18 cellular contexts compared by ENCODE assay signal in genomic region chr6:37241131-37241530, GRCh38. TPM values are rescaled to one million over a fixed set of nuclear protein-coding genes. Genes with fewer than 3 reads are reported as not detected.
DNase-seq lines count a peak whose midpoint lies in the region; ATAC-seq and TF ChIP-seq lines count a peak whose summit lies in the region.
"Had no signal": no experiment of that assay in that cellular context is flagged by ENCODE, and none has a peak within 500 bp of the region (broad histone marks: within the 10 kb centered on the region; RNA-seq: fewer than 3 reads in every experiment).

No MANE protein-coding gene starts in this region.

- H3K9me3 ChIP-seq in ascending aorta (no peaks in the 10 kb centered on the region), mesenchymal stem cell (ENCODE audit: control insufficient read depth, low read length) (no peaks in the 10 kb centered on the region), thoracic aorta (no peaks in the 10 kb centered on the region)
- H3K9me3 ChIP-seq: left lung, ovary had no signal

- H3K27me3 ChIP-seq in ascending aorta (no peaks in the 10 kb centered on the region), mesenchymal stem cell (ENCODE audit: control insufficient read depth in 1 of 2, insufficient read depth in 1 of 2, low read length in 2 of 2) (no peaks in the 10 kb centered on the region), thoracic aorta (replicated peaks; ENCODE audit: insufficient read depth) (no peaks in the 10 kb centered on the region)
- H3K27me3 ChIP-seq: left lung, ovary had no signal

- H2AFZ ChIP-seq in mesenchymal stem cell (ENCODE audit: low read depth, low read length), result no peak overlapping the region

- no peaks in the 10 kb centered on the region for H3K27me3 Mint-ChIP-seq in activated CD4-positive, alpha-beta T cell treated with anti-CD3 and anti-CD28 coated beads, Interleukin-2, amount 10 ng/mL, durations not matched to agents 24 days and 14 days

- H2BK15ac ChIP-seq in mesenchymal stem cell (ENCODE audit: low read depth, poor library complexity, severe bottlenecking), result peak overlapping the region; percentile 95

- peak overlapping the region in 1 of 2 experiments; percentile 69 for H3K4ac ChIP-seq in mesenchymal stem cell (ENCODE audit: low read depth in 1 of 2, low read length in 2 of 2)

- H3K4me3 Mint-ChIP-seq in activated CD4-positive, alpha-beta T cell treated with anti-CD3 and anti-CD28 coated beads, Interleukin-2, amount 10 ng/mL, durations not matched to agents 24 days and 14 days, result no peak overlapping the region
- H3K4me3 Mint-ChIP-seq: activated CD4-positive, alpha-beta T cell treated with anti-CD3 and anti-CD28 coated beads for 36 hours; endodermal cell had no signal

- TF ChIP-seq CTCF in ascending aorta (IDR thresholded peaks at IDR 0.05) (no peak), thoracic aorta (IDR thresholded peaks at IDR 0.05) (no peak)

- H3K4me2 ChIP-seq in mesenchymal stem cell (ENCODE audit: low read length, poor library complexity, severe bottlenecking), result no peak overlapping the region

- peaks cover 9 to 50% of the 10 kb centered on the region in 2 donors for H3K4me1 ChIP-seq in ascending aorta
- H3K4me1 ChIP-seq in mesenchymal stem cell (ENCODE audit: control insufficient read depth, insufficient read depth, low read depth, low read length), result peaks cover 15% of the 10 kb centered on the region
- peaks cover 55 to 70% of the 10 kb centered on the region in 2 donors for H3K4me1 ChIP-seq in thoracic aorta (ENCODE audit: control insufficient read depth in 1 of 2, low read depth in 2 of 2)

- H3K14ac ChIP-seq in mesenchymal stem cell (ENCODE audit: low read length in 2 of 2), result peak overlapping the region in 1 of 2 experiments; percentile 90

- H2BK5ac ChIP-seq in mesenchymal stem cell (ENCODE audit: low read depth, low read length, poor library complexity, severe bottlenecking), result peak overlapping the region; percentile 84

- peak overlapping the region; percentile 50 for H2BK120ac ChIP-seq in mesenchymal stem cell (ENCODE audit: low read depth, low read length)

- peak overlapping the region; percentile 66 for H4K8ac ChIP-seq in mesenchymal stem cell (ENCODE audit: low read length)

- intact Hi-C loops in activated CD4-positive, alpha-beta T cell treated with anti-CD3 and anti-CD28 coated beads, Interleukin-2, amount 10 ng/mL, durations not matched to agents 24 days and 14 days (cut with micrococcal nuclease), result loop anchor here (2.0 to 5.0 kb wide), 2 partner anchors 49 to 74 kb away; no protein-coding TSS in a partner anchor
- intact Hi-C loops in ascending aorta (cut with DNase I), result no loop called here

- H3K27ac ChIP-seq in ascending aorta (peak overlapping the region; percentile 90 to 93), mesenchymal stem cell (ENCODE audit: low read length, poor library complexity, severe bottlenecking) (peak overlapping the region; percentile 89), thoracic aorta (peak overlapping the region; percentile 89 to 92)

- H3K18ac ChIP-seq in mesenchymal stem cell (ENCODE audit: low read depth in 1 of 2, low read length in 2 of 2), result peak overlapping the region; percentile 10 to 84

- H3K79me1 ChIP-seq in mesenchymal stem cell (replicated peaks; ENCODE audit: low read length, poor library complexity, severe bottlenecking), result no peaks in the 10 kb centered on the region

- H3K4me3 ChIP-seq in ascending aorta (no peak overlapping the region), mesenchymal stem cell (ENCODE audit: insufficient read depth in 1 of 2, low read depth in 1 of 2, low read length in 2 of 2) (no peak overlapping the region), thoracic aorta (no peak overlapping the region)
- H3K4me3 ChIP-seq: left lung, ovary had no signal

- peak overlapping the region; percentile 77 for H2AK5ac ChIP-seq in mesenchymal stem cell (ENCODE audit: low read length, severe bottlenecking)

- peaks cover 16% of the 10 kb centered on the region for H3K9me3 Mint-ChIP-seq in activated CD4-positive, alpha-beta T cell treated with anti-CD3 and anti-CD28 coated beads, Interleukin-2, amount 10 ng/mL, durations not matched to agents 24 days and 14 days

- H3K36me3 Mint-ChIP-seq in activated CD4-positive, alpha-beta T cell treated with anti-CD3 and anti-CD28 coated beads, Interleukin-2, amount 10 ng/mL, durations not matched to agents 24 days and 14 days (ENCODE audit: low read depth), result peaks cover 11% of the 10 kb centered on the region

- peaks cover 39% of the 10 kb centered on the region for H3K4me1 Mint-ChIP-seq in activated CD4-positive, alpha-beta T cell treated with anti-CD3 and anti-CD28 coated beads, Interleukin-2, amount 10 ng/mL, durations not matched to agents 24 days and 14 days
- H3K4me1 Mint-ChIP-seq: endodermal cell had no signal

- 96% methylated on average over 6 of the region's 6 CpGs for WGBS in mesenchymal stem cell

- H3K36me3 ChIP-seq in ascending aorta, result no peaks in the 10 kb centered on the region
- H3K36me3 ChIP-seq in mesenchymal stem cell (ENCODE audit: control insufficient read depth in 1 of 2, insufficient read depth in 2 of 2, low read depth in 1 of 2, low read length in 2 of 2), result no peaks in the 10 kb centered on the region
- no peaks in the 10 kb centered on the region for H3K36me3 ChIP-seq in thoracic aorta
- H3K36me3 ChIP-seq: left lung, ovary had no signal

- peak overlapping the region; percentile 87 to 100 for H2BK12ac ChIP-seq in mesenchymal stem cell (ENCODE audit: low read length in 2 of 2)

- peak overlapping the region; percentile 37 for H3K27ac Mint-ChIP-seq in activated CD4-positive, alpha-beta T cell treated with anti-CD3 and anti-CD28 coated beads, Interleukin-2, amount 10 ng/mL, durations not matched to agents 24 days and 14 days
- H3K27ac Mint-ChIP-seq: endodermal cell had no signal

- no peak for DNase-seq in activated CD4-positive, alpha-beta T cell treated with anti-CD3 and anti-CD28 coated beads, Interleukin-2, amount 10 ng/mL, durations not matched to agents 24 days and 14 days
- DNase-seq in activated CD4-positive, alpha-beta T cell treated with anti-CD3 and anti-CD28 coated beads, Interleukin-2, amount 50 U/mL, for 1 hour, result no peak
- DNase-seq in ascending aorta (ENCODE audit: low spot score in 2 of 2), result no peak
- no peak for DNase-seq in mesenchymal stem cell
- no peak for DNase-seq in thoracic aorta (ENCODE audit: low spot score)
- DNase-seq in NCI-H1048 (lab: John Stamatoyannopoulos, UW), result no peak
- DNase-seq: activated CD4-positive, alpha-beta T cell treated with anti-CD3 and anti-CD28 coated beads for 36 hours; activated gamma-delta T cell; amygdala; C1 segment of cervical spinal cord; endodermal cell; left lung; NCI-H1436 treated with DMSO at 0.1 percent for 48 hours; NCI-H774; stimulated activated CD4-positive, alpha-beta T cell treated with anti-CD3 and anti-CD28 coated beads, Interleukin-2, amount 100 ng/mL, for 48 hours had no signal

- no peak for ATAC-seq in thoracic aorta (ENCODE audit: insufficient number of reproducible peaks, low FRiP score, low read depth)
- no peak for ATAC-seq in GM21447 (IDR thresholded peaks at IDR 0.05; ENCODE audit: unreplicated experiment)
- no peak for ATAC-seq in HG03432 (IDR thresholded peaks at IDR 0.05; ENCODE audit: unreplicated experiment)
- ATAC-seq: left lung had no signal

- peak overlapping the region in 1 of 2 experiments; percentile 91 for H3K23ac ChIP-seq in mesenchymal stem cell (ENCODE audit: low read length in 2 of 2)

- peak overlapping the region; percentile 84 for H3K9ac ChIP-seq in mesenchymal stem cell (ENCODE audit: low read length)

- H4K91ac ChIP-seq in mesenchymal stem cell (ENCODE audit: low read length), result peak overlapping the region; percentile 79

RNA-seq across cellular contexts. Expression of gene TBC1D22B, which starts 16.4 kb away (rescaled TPM):
- total RNA-seq in activated CD4-positive, alpha-beta T cell treated with anti-CD3 and anti-CD28 coated beads, Interleukin-2, amount 10 ng/mL, durations not matched to agents 24 days and 14 days, result 17.2 and 18.7 TPM in 2 replicates
- total RNA-seq in ascending aorta (11.1 TPM), thoracic aorta (10 to 100 TPM in 1 of 2 donors, 1 to 10 TPM in 1; 7.7 to 11.6 TPM)
- polyA plus RNA-seq in mesenchymal stem cell (2013, experiment 1 of 2), result 7.1 TPM
- 7.1 TPM for polyA plus RNA-seq in mesenchymal stem cell (2013, experiment 2 of 2)

RNA-seq across cellular contexts. Expression of gene TMEM217, which starts 16.8 kb away (rescaled TPM):
- 4.1 and 6.1 TPM in 2 replicates for total RNA-seq in activated CD4-positive, alpha-beta T cell treated with anti-CD3 and anti-CD28 coated beads, Interleukin-2, amount 10 ng/mL, durations not matched to agents 24 days and 14 days
- total RNA-seq in ascending aorta, result not detected
- 2.0 TPM for polyA plus RNA-seq in mesenchymal stem cell (2013, experiment 1 of 2)
- 2.5 TPM for polyA plus RNA-seq in mesenchymal stem cell (2013, experiment 2 of 2)
- 1 to 10 TPM in 1 of 2 donors, under 1 TPM in 1; 0.41 to 6.2 TPM for total RNA-seq in thoracic aorta
